In genomic region chr16:24737391-24737871, GRCh38 we compare ENCODE assay signal across 12 cellular contexts. TPM values are rescaled to one million over a fixed set of nuclear protein-coding genes. Genes with fewer than 3 reads are reported as not detected.
DNase-seq lines count a peak whose midpoint lies in the region; ATAC-seq and TF ChIP-seq lines count a peak whose summit lies in the region.
"Had no signal": no experiment of that assay in that cellular context is flagged by ENCODE, and none has a peak within 500 bp of the region (broad histone marks: within the 10 kb centered on the region; RNA-seq: fewer than 3 reads in every experiment).

No MANE protein-coding gene starts in this region.

- H3K4me1 Mint-ChIP-seq in chondrocyte (ENCODE audit: low read depth), result peaks cover 60% of the 10 kb centered on the region

- peaks cover 63% of the 10 kb centered on the region for H4K20me1 ChIP-seq in KMS-11 (ENCODE audit: insufficient read depth)

- no peaks in the 10 kb centered on the region for H3K36me3 ChIP-seq in KMS-11 (ENCODE audit: insufficient read depth)

- no peaks in the 10 kb centered on the region for H3K27me3 Mint-ChIP-seq in chondrocyte (ENCODE audit: low read depth)

- no peak overlapping the region for H3K4me3 ChIP-seq in KMS-11 (IDR thresholded peaks at IDR 0.05; ENCODE audit: insufficient read depth, low read depth, low read length)

- intact Hi-C loops in posterior cingulate gyrus (cut with DNase I), result no loop called here

- DNase-seq in A172 (ENCODE audit: low spot score) (peak; percentile 40), chondrocyte (ENCODE audit: low spot score) (no peak), middle frontal gyrus (ENCODE audit: extremely low spot score, low spot score) (peak; percentile 13), posterior cingulate gyrus (no peak), NCI-H1436 (lab: John Stamatoyannopoulos, UW) (no peak)
- DNase-seq in activated naive CD4-positive, alpha-beta T cell (lab: John Stamatoyannopoulos, UW), result no peak
- DNase-seq: cortex of kidney; Kasumi-1; stimulated activated naive CD4-positive, alpha-beta T cell; T1000 had no signal

- no peaks in the 10 kb centered on the region; the same call in 1 of the 2 replicates for H3K27me3 ChIP-seq in KMS-11 (ENCODE audit: insufficient read depth, low read depth)

- no peak for TF ChIP-seq CTCF in KMS-11 (conservative IDR thresholded peaks at IDR 0.05; ENCODE audit: low read depth, low read length)
- TF ChIP-seq CTCF in chondrocyte (IDR thresholded peaks at IDR 0.05), result no peak

- ATAC-seq in GM21786 (IDR thresholded peaks at IDR 0.05; ENCODE audit: unreplicated experiment), result no peak

- peak overlapping the region; percentile 92 for H3K27ac Mint-ChIP-seq in chondrocyte (ENCODE audit: unreplicated experiment)

- H3K36me3 Mint-ChIP-seq in chondrocyte (ENCODE audit: low read depth), result peaks cover 6% of the 10 kb centered on the region

- H3K79me2 ChIP-seq in KMS-11 (ENCODE audit: insufficient read depth, low read depth), result peaks cover 100% of the 10 kb centered on the region

- peaks cover 58% of the 10 kb centered on the region for H3K4me1 ChIP-seq in KMS-11 (ENCODE audit: low read depth, poor library complexity, severe bottlenecking)

- H3K9ac ChIP-seq in KMS-11, result no peak overlapping the region

- no peak overlapping the region for H3K27ac ChIP-seq in KMS-11

- H3K4me2 ChIP-seq in KMS-11, result peak overlapping the region; percentile 25; the same call in 1 of the 2 replicates

- no peaks in the 10 kb centered on the region for H3K9me3 Mint-ChIP-seq in chondrocyte (ENCODE audit: low read depth)

- no peak overlapping the region for H2AFZ ChIP-seq in KMS-11 (ENCODE audit: low read depth)

- H3K4me3 Mint-ChIP-seq in chondrocyte (ENCODE audit: unreplicated experiment), result peak overlapping the region; percentile 39

RNA-seq across cellular contexts. Expression of gene TNRC6A, which starts 8.0 kb away (rescaled TPM):
- 23.1 and 34.3 TPM in 2 replicates for total RNA-seq in A172 (2014; rRNA removed; shearing (Covaris generic))
- 42.8 to 57.6 TPM (median 52.1 TPM) in 3 replicates for total RNA-seq in chondrocyte

Comparison
In these comparisons a context has a peak if more than half of its experiments do, and no peak if none do; other contexts are left out.
1. DNase-seq: peak in A172 (single experiment) and middle frontal gyrus (single experiment); none in chondrocyte (single experiment), posterior cingulate gyrus (0 of 10), NCI-H1436 (single experiment) and activated naive CD4-positive, alpha-beta T cell (0 of 4).